In the genomic region with DNA sequence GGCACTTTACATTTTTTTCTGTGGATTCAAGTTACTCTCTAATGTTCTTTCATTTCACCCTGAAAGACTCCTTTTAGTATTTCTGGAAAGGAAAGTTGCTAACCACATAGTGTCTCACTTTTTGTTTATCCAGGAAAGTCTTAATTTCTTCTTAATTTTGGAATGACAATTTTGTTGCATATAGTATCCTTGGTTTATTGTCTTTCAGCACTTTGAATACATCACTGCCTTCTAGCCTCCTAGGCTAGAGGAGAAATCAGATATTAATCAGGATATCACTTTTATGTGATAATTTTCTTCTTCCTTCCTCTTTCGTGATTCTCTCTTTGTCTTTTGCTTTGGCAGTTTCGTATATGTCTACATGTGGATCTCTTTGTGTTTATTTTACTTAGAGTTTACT, we compare ENCODE assay signal across 31 cellular contexts. TPM values are rescaled to one million over a fixed set of nuclear protein-coding genes. Genes with fewer than 3 reads are reported as not detected.
"Had no signal": no experiment of that assay in that cellular context is flagged by ENCODE, and none has a peak within 500 bp of the region (broad histone marks: within the 10 kb centered on the region; RNA-seq: fewer than 3 reads in every experiment).

No MANE protein-coding gene starts in this region.

- H3K36me3 ChIP-seq: brain microvascular endothelial cell, esophagus muscularis mucosa, gastrocnemius medialis, heart left ventricle, WERI-Rb-1 had no signal

- H3K9me3 ChIP-seq: gastrocnemius medialis had no signal

- H3K4me3 ChIP-seq: coronary artery, dorsolateral prefrontal cortex, esophagus muscularis mucosa, gastrocnemius medialis, heart left ventricle had no signal

- H3K27ac Mint-ChIP-seq: activated B cell treated with CpG ODN at 0.5 μM for 24 hours; activated CD8-positive, alpha-beta T cell treated with anti-CD3 and anti-CD28 coated beads for 36 hours; activated naive CD8-positive, alpha-beta T cell; activated T-helper 17 cell treated with anti-CD3 and anti-CD28 coated beads, Interleukin-2, amount 50 U/mL, for 72 hours; dendritic cell treated with granulocyte-macrophage colony-stimulating factor and Interleukin-4, amounts not matched to agents 40 ng/mL and 50 ng/mL, for 4 days; T-helper 1 cell treated with Interleukin-12 subunit alpha and Interleukin-12 subunit beta and Interleukin-4 antibody, amounts not matched to agents 30 μg/mL and 1 μg/mL, for 36 hours had no signal

- H3K4me3 Mint-ChIP-seq: activated B cell treated with CpG ODN at 0.5 μM for 24 hours; activated CD8-positive, alpha-beta T cell treated with anti-CD3 and anti-CD28 coated beads for 36 hours; activated naive CD8-positive, alpha-beta T cell; activated T-cell treated with anti-CD3 and anti-CD28 coated beads, Interleukin-2, amount 50 U/mL, for 4 hours; activated T-helper 17 cell treated with anti-CD3 and anti-CD28 coated beads, Interleukin-2, amount 50 U/mL, for 72 hours; central memory CD8-positive, alpha-beta T cell; dendritic cell treated with granulocyte-macrophage colony-stimulating factor and Interleukin-4, amounts not matched to agents 40 ng/mL and 50 ng/mL, for 4 days; T-helper 1 cell treated with Interleukin-12 subunit alpha and Interleukin-12 subunit beta and Interleukin-4 antibody, amounts not matched to agents 30 μg/mL and 1 μg/mL, for 36 hours had no signal

- ATAC-seq: activated CD4-positive, CD25-positive, alpha-beta regulatory T cell treated with anti-CD3 and anti-CD28 coated beads, Interleukin-2, amount 50 U/mL, for 24 hours; activated CD8-positive, alpha-beta T cell treated with anti-CD3 and anti-CD28 coated beads for 36 hours; activated T-cell treated with anti-CD3 and anti-CD28 coated beads, Interleukin-2, amount 50 U/mL, for 4 hours; activated T-helper 17 cell treated with anti-CD3 and anti-CD28 coated beads, Interleukin-2, amount 50 U/mL, for 72 hours; foreskin keratinocyte; gastrocnemius medialis; heart left ventricle had no signal

- H3K27ac ChIP-seq: brain microvascular endothelial cell, coronary artery, dorsolateral prefrontal cortex, esophagus muscularis mucosa, foreskin keratinocyte, gastrocnemius medialis, heart left ventricle, WERI-Rb-1 had no signal

- H3K4me1 Mint-ChIP-seq: activated B cell treated with CpG ODN at 0.5 μM for 24 hours; activated T-helper 17 cell treated with anti-CD3 and anti-CD28 coated beads, Interleukin-2, amount 50 U/mL, for 72 hours; central memory CD8-positive, alpha-beta T cell had no signal

- H3K27me3 ChIP-seq: esophagus muscularis mucosa, gastrocnemius medialis had no signal

- DNase-seq: activated B cell treated with CpG ODN at 0.5 μM for 24 hours; activated CD4-positive, alpha-beta T cell treated with anti-CD3 and anti-CD28 coated beads for 48 hours; activated CD4-positive, alpha-beta T cell treated with anti-CD3 and anti-CD28 coated beads, Interleukin-2, amount 50 U/mL, for 1 hour; activated CD4-positive, alpha-beta T cell treated with anti-CD3 and anti-CD28 coated beads, Interleukin-2, amount 50 U/mL, for 48 hours; activated CD8-positive, alpha-beta memory T cell treated with anti-CD3 and anti-CD28 coated beads for 24 hours; activated CD8-positive, alpha-beta T cell treated with anti-CD3 and anti-CD28 coated beads for 36 hours; activated effector memory CD4-positive, alpha-beta T cell treated with Interleukin-2 at 50 U/mL for 16 hours; activated gamma-delta T cell treated with Interleukin-2 at 50 U/mL for 16 hours; activated naive CD4-positive, alpha-beta T cell treated with anti-CD3 and anti-CD28 coated beads, Interleukin-2, amount 50 U/mL, for 16 hours; activated naive CD4-positive, alpha-beta T cell treated with Interleukin-2 at 50 U/mL for 16 hours; activated T-cell treated with anti-CD3 and anti-CD28 coated beads, Interleukin-2, amount 50 U/mL, for 4 hours; amniotic stem cell; anterior cingulate cortex; brain microvascular endothelial cell; dorsolateral prefrontal cortex; effector memory CD4-positive, alpha-beta T cell; erythroblast; foreskin keratinocyte; gastrocnemius medialis; glutamatergic neuron; heart left ventricle; T1000; WERI-Rb-1 had no signal

- H3K4me1 ChIP-seq: esophagus muscularis mucosa, foreskin keratinocyte, gastrocnemius medialis, heart left ventricle had no signal

- H3K9me3 Mint-ChIP-seq: activated T-cell treated with anti-CD3 and anti-CD28 coated beads, Interleukin-2, amount 50 U/mL, for 4 hours; activated T-helper 17 cell treated with anti-CD3 and anti-CD28 coated beads, Interleukin-2, amount 50 U/mL, for 72 hours; T-helper 1 cell treated with Interleukin-12 subunit alpha and Interleukin-12 subunit beta and Interleukin-4 antibody, amounts not matched to agents 30 μg/mL and 1 μg/mL, for 36 hours had no signal

RNA-seq across cellular contexts. Expression of gene ADGRV1, which starts 11.4 kb away (rescaled TPM):
- polyA plus RNA-seq: heart left ventricle had no signal
